In the genomic region with DNA sequence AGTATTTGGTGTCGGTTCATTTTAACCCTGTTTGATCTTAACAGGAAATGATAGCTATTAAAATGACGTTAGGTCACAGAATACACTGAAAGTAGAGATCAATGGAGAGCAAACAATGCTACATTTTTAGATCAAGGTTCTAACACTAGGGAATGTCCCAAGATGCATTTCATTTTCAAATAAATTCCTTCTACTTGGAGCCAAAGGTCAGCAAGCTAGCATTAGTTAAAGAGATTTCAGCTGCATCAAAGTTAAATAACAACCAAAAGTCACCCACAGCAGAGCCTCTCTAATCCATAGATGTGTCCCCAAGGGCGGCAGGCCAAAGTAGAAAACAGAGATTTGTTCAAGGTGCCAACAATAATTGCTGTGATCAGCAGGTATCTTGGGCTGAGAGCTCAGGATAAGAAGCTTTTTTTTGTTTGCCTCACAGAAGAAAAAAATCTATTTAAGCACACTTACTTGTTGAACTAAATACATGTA, we compare ENCODE assay signal across 1 cellular context.
TF ChIP-seq lines count a peak whose summit lies in the region.

No MANE protein-coding gene starts in this region.

TF ChIP-seq in HepG2, 621 proteins besides CTCF, POLR2A, EP300 and RAD21 (continued from another document and continues in another):
- TF ChIP-seq, protein P1, sequence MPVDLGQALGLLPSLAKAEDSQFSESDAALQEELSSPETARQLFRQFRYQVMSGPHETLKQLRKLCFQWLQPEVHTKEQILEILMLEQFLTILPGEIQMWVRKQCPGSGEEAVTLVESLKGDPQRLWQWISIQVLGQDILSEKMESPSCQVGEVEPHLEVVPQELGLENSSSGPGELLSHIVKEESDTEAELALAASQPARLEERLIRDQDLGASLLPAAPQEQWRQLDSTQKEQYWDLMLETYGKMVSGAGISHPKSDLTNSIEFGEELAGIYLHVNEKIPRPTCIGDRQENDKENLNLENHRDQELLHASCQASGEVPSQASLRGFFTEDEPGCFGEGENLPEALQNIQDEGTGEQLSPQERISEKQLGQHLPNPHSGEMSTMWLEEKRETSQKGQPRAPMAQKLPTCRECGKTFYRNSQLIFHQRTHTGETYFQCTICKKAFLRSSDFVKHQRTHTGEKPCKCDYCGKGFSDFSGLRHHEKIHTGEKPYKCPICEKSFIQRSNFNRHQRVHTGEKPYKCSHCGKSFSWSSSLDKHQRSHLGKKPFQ (CRISPR knock-in tag; IDR thresholded peaks at IDR 0.05; ENCODE audit: insufficient replicate concordance), result no peak
- TF ChIP-seq, protein P2, sequence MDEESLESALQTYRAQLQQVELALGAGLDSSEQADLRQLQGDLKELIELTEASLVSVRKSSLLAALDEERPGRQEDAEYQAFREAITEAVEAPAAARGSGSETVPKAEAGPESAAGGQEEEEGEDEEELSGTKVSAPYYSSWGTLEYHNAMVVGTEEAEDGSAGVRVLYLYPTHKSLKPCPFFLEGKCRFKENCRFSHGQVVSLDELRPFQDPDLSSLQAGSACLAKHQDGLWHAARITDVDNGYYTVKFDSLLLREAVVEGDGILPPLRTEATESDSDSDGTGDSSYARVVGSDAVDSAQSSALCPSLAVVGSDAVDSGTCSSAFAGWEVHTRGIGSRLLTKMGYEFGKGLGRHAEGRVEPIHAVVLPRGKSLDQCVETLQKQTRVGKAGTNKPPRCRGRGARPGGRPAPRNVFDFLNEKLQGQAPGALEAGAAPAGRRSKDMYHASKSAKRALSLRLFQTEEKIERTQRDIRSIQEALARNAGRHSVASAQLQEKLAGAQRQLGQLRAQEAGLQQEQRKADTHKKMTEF (CRISPR knock-in tag; IDR thresholded peaks at IDR 0.05), result peak; percentile 93
- TF ChIP-seq ZNF703 (CRISPR knock-in tag; IDR thresholded peaks at IDR 0.05; ENCODE audit: borderline replicate concordance) (no peak), GFI1 (CRISPR knock-in tag; IDR thresholded peaks at IDR 0.05; ENCODE audit: borderline replicate concordance) (peak; percentile 100), MTF1 (CRISPR knock-in tag; IDR thresholded peaks at IDR 0.05) (no peak; the same call in 1 of the 2 replicates), ATF1 (CRISPR knock-in tag; IDR thresholded peaks at IDR 0.05) (peak; percentile 87), HMGXB4 (CRISPR knock-in tag; IDR thresholded peaks at IDR 0.05; ENCODE audit: borderline replicate concordance in 1 of 2, low read depth in 1 of 2) (no peak; a peak in 1 of 4 replicates), NONO (IDR thresholded peaks at IDR 0.05) (no peak), NONO (CRISPR knock-in tag; conservative IDR thresholded peaks at IDR 0.05) (peak; percentile 64; the same call in 1 of the 2 replicates), ZXDC (CRISPR knock-in tag; IDR thresholded peaks at IDR 0.05) (no peak), SMYD3 (CRISPR knock-in tag; IDR thresholded peaks at IDR 0.05) (no peak), ZBED4 (CRISPR knock-in tag; IDR thresholded peaks at IDR 0.05; ENCODE audit: borderline replicate concordance) (no peak), HDAC1 (CRISPR knock-in tag; IDR thresholded peaks at IDR 0.05) (peak; percentile 94), TRAFD1 (CRISPR knock-in tag; IDR thresholded peaks at IDR 0.05; ENCODE audit: borderline replicate concordance) (no peak), ZNF724P (CRISPR knock-in tag; IDR thresholded peaks at IDR 0.05; ENCODE audit: borderline replicate concordance) (no peak), RXRA (CRISPR knock-in tag; IDR thresholded peaks at IDR 0.05) (no peak; the same call in 1 of the 2 replicates), MYNN (CRISPR knock-in tag; IDR thresholded peaks at IDR 0.05; ENCODE audit: low read depth) (no peak), NRL (CRISPR knock-in tag; IDR thresholded peaks at IDR 0.05; ENCODE audit: borderline replicate concordance) (no peak), IRX3 (CRISPR knock-in tag; IDR thresholded peaks at IDR 0.05; ENCODE audit: borderline replicate concordance, low read depth) (no peak), ZFP36 (IDR thresholded peaks at IDR 0.05; ENCODE audit: borderline replicate concordance, low read depth, low read length, partially characterized antibody) (no peak), HMG20B (CRISPR knock-in tag; conservative IDR thresholded peaks at IDR 0.05) (peak; percentile 99), NFIB (CRISPR knock-in tag; IDR thresholded peaks at IDR 0.05; ENCODE audit: borderline replicate concordance) (no peak), ZNF713 (CRISPR knock-in tag; IDR thresholded peaks at IDR 0.05) (no peak), NCOR1 (IDR thresholded peaks at IDR 0.05; ENCODE audit: borderline replicate concordance, low read length) (peak; percentile 91), TARDBP (CRISPR knock-in tag; IDR thresholded peaks at IDR 0.05) (peak; percentile 90), SNRNP70 (IDR thresholded peaks at IDR 0.05; ENCODE audit: low read depth, low read length) (no peak)
- TF ChIP-seq, protein P3, sequence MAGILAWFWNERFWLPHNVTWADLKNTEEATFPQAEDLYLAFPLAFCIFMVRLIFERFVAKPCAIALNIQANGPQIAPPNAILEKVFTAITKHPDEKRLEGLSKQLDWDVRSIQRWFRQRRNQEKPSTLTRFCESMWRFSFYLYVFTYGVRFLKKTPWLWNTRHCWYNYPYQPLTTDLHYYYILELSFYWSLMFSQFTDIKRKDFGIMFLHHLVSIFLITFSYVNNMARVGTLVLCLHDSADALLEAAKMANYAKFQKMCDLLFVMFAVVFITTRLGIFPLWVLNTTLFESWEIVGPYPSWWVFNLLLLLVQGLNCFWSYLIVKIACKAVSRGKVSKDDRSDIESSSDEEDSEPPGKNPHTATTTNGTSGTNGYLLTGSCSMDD (CRISPR knock-in tag; IDR thresholded peaks at IDR 0.05), result no peak
- TF ChIP-seq, protein P4, sequence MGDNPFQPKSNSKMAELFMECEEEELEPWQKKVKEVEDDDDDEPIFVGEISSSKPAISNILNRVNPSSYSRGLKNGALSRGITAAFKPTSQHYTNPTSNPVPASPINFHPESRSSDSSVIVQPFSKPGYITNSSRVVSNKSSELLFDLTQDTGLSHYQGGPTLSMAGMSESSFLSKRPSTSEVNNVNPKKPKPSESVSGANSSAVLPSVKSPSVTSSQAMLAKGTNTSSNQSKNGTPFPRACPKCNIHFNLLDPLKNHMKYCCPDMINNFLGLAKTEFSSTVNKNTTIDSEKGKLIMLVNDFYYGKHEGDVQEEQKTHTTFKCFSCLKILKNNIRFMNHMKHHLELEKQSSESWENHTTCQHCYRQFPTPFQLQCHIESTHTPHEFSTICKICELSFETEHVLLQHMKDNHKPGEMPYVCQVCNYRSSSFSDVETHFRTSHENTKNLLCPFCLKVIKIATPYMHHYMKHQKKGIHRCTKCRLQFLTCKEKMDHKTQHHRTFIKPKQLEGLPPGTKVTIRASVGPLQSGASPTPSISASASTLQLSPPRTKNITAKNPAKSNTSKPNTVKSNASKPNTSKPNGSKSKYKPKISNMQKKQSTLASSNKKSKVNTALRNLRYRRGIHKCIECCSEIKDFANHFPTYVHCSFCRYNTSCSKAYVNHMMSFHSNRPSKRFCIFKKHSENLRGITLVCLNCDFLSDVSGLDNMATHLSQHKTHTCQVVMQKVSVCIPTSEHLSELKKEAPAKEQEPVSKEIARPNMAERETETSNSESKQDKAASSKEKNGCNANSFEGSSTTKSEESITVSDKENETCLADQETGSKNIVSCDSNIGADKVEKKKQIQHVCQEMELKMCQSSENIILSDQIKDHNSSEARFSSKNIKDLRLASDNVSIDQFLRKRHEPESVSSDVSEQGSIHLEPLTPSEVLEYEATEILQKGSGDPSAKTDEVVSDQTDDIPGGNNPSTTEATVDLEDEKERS (CRISPR knock-in tag; IDR thresholded peaks at IDR 0.05), result peak; percentile 54; the same call in 1 of the 2 replicates
- TF ChIP-seq, protein P5, sequence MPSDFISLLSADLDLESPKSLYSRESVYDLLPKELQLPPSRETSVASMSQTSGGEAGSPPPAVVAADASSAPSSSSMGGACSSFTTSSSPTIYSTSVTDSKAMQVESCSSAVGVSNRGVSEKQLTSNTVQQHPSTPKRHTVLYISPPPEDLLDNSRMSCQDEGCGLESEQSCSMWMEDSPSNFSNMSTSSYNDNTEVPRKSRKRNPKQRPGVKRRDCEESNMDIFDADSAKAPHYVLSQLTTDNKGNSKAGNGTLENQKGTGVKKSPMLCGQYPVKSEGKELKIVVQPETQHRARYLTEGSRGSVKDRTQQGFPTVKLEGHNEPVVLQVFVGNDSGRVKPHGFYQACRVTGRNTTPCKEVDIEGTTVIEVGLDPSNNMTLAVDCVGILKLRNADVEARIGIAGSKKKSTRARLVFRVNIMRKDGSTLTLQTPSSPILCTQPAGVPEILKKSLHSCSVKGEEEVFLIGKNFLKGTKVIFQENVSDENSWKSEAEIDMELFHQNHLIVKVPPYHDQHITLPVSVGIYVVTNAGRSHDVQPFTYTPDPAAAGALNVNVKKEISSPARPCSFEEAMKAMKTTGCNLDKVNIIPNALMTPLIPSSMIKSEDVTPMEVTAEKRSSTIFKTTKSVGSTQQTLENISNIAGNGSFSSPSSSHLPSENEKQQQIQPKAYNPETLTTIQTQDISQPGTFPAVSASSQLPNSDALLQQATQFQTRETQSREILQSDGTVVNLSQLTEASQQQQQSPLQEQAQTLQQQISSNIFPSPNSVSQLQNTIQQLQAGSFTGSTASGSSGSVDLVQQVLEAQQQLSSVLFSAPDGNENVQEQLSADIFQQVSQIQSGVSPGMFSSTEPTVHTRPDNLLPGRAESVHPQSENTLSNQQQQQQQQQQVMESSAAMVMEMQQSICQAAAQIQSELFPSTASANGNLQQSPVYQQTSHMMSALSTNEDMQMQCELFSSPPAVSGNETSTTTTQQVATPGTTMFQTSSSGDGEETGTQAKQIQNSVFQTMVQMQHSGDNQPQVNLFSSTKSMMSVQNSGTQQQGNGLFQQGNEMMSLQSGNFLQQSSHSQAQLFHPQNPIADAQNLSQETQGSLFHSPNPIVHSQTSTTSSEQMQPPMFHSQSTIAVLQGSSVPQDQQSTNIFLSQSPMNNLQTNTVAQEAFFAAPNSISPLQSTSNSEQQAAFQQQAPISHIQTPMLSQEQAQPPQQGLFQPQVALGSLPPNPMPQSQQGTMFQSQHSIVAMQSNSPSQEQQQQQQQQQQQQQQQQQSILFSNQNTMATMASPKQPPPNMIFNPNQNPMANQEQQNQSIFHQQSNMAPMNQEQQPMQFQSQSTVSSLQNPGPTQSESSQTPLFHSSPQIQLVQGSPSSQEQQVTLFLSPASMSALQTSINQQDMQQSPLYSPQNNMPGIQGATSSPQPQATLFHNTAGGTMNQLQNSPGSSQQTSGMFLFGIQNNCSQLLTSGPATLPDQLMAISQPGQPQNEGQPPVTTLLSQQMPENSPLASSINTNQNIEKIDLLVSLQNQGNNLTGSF (CRISPR knock-in tag; IDR thresholded peaks at IDR 0.05), result no peak
